ENCODE assay signal across 11 cellular contexts in genomic region chr17:20089795-20090547, GRCh38.
A peak's percentile ranks its signal among the peaks of the same experiment; 100 is the strongest.
DNase-seq lines count a peak whose midpoint lies in the region; ATAC-seq and TF ChIP-seq lines count a peak whose summit lies in the region.
"Had no signal": no experiment of that assay in that cellular context is flagged by ENCODE, and none has a peak within 500 bp of the region (broad histone marks: within the 10 kb centered on the region; RNA-seq: fewer than 3 reads in every experiment).

No MANE protein-coding gene starts in this region.

- TF ChIP-seq CTCF in lower leg skin (IDR thresholded peaks at IDR 0.05) (no peak), endothelial cell (IDR thresholded peaks at IDR 0.05; ENCODE audit: unreplicated experiment) (no peak)

- peaks cover 51% of the 10 kb centered on the region for H3K4me1 Mint-ChIP-seq in dendritic cell treated with granulocyte-macrophage colony-stimulating factor and Interleukin-4, amounts not matched to agents 40 ng/mL and 50 ng/mL, for 4 days (ENCODE audit: low read depth)
- peaks cover 19% of the 10 kb centered on the region for H3K4me1 Mint-ChIP-seq in stimulated activated effector memory CD8-positive, alpha-beta T cell treated with anti-CD3 and anti-CD28 coated beads, Interleukin-12 subunit alpha, Interleukin-12 subunit beta, amount 100 ng/mL, for 72 hours
- peaks cover 13% of the 10 kb centered on the region for H3K4me1 Mint-ChIP-seq in endothelial cell (ENCODE audit: unreplicated experiment)

- peaks cover 50% of the 10 kb centered on the region for H3K36me3 Mint-ChIP-seq in dendritic cell treated with granulocyte-macrophage colony-stimulating factor and Interleukin-4, amounts not matched to agents 40 ng/mL and 50 ng/mL, for 4 days (ENCODE audit: low read depth)
- no peaks in the 10 kb centered on the region for H3K36me3 Mint-ChIP-seq in stimulated activated effector memory CD8-positive, alpha-beta T cell treated with anti-CD3 and anti-CD28 coated beads, Interleukin-12 subunit alpha, Interleukin-12 subunit beta, amount 100 ng/mL, for 72 hours
- H3K36me3 Mint-ChIP-seq in endothelial cell (ENCODE audit: low read depth, unreplicated experiment) = no peaks in the 10 kb centered on the region

- no peak for ATAC-seq in stimulated activated effector memory CD8-positive, alpha-beta T cell treated with anti-CD3 and anti-CD28 coated beads, Interleukin-12 subunit alpha, Interleukin-12 subunit beta, amount 100 ng/mL, for 72 hours

- H3K4me3 Mint-ChIP-seq in dendritic cell treated with granulocyte-macrophage colony-stimulating factor and Interleukin-4, amounts not matched to agents 40 ng/mL and 50 ng/mL, for 4 days = no peak overlapping the region
- H3K4me3 Mint-ChIP-seq in stimulated activated effector memory CD8-positive, alpha-beta T cell treated with anti-CD3 and anti-CD28 coated beads, Interleukin-12 subunit alpha, Interleukin-12 subunit beta, amount 100 ng/mL, for 72 hours = no peak overlapping the region
- H3K4me3 Mint-ChIP-seq in endothelial cell (ENCODE audit: unreplicated experiment) = no peak overlapping the region

- intact Hi-C loops in dendritic cell treated with granulocyte-macrophage colony-stimulating factor and Interleukin-4, amounts not matched to agents 40 ng/mL and 50 ng/mL, for 4 days (cut with micrococcal nuclease) = no loop called here
- intact Hi-C loops in lower leg skin (cut with DNase I; ENCODE audit: low total_unique reads) = no loop called here

- WGBS in lower leg skin, 2 donors = 79 to 83% methylated on average over 15 of the region's 15 CpGs

- H3K4me3 ChIP-seq in lower leg skin (ENCODE audit: low read depth, poor library complexity, severe bottlenecking) = no peak overlapping the region

- no peak for TF ChIP-seq POLR2A in lower leg skin (IDR thresholded peaks at IDR 0.05)
- no peak for TF ChIP-seq POLR2A in erythroblast (IDR thresholded peaks at IDR 0.05; ENCODE audit: low read length)

- DNase-seq in SKM-1 (lab: John Stamatoyannopoulos, UW; ENCODE audit: unreplicated experiment) (peak; percentile 2), SKM-1 treated with dmso at 0.1 percent for 144 hours (lab: John Stamatoyannopoulos, UW; ENCODE audit: unreplicated experiment) (no peak), Kasumi-1 (lab: John Stamatoyannopoulos, UW) (peak; percentile 29 to 50), lower leg skin (ENCODE audit: low spot score in 2 of 2) (no peak), erythroblast (lab: John Stamatoyannopoulos, UW) (no peak), endothelial cell (ENCODE audit: low spot score) (no peak)
- DNase-seq in stimulated activated effector memory CD8-positive, alpha-beta T cell treated with anti-CD3 and anti-CD28 coated beads, Interleukin-12 subunit alpha, Interleukin-12 subunit beta, amount 100 ng/mL, for 72 hours (ENCODE audit: low spot score in 2 of 2) = no peak
- DNase-seq: activated naive CD4-positive, alpha-beta T cell; head of caudate nucleus; NCI-H1930 had no signal

- peak overlapping the region; percentile 56 for H3K27ac Mint-ChIP-seq in dendritic cell treated with granulocyte-macrophage colony-stimulating factor and Interleukin-4, amounts not matched to agents 40 ng/mL and 50 ng/mL, for 4 days
- peak overlapping the region; percentile 6 for H3K27ac Mint-ChIP-seq in stimulated activated effector memory CD8-positive, alpha-beta T cell treated with anti-CD3 and anti-CD28 coated beads, Interleukin-12 subunit alpha, Interleukin-12 subunit beta, amount 100 ng/mL, for 72 hours
- no peak overlapping the region for H3K27ac Mint-ChIP-seq in endothelial cell (ENCODE audit: unreplicated experiment)

- H3K27me3 Mint-ChIP-seq in dendritic cell treated with granulocyte-macrophage colony-stimulating factor and Interleukin-4, amounts not matched to agents 40 ng/mL and 50 ng/mL, for 4 days = no peaks in the 10 kb centered on the region
- peaks cover 8% of the 10 kb centered on the region for H3K27me3 Mint-ChIP-seq in endothelial cell (ENCODE audit: unreplicated experiment)

- no peaks in the 10 kb centered on the region for H3K9me3 Mint-ChIP-seq in dendritic cell treated with granulocyte-macrophage colony-stimulating factor and Interleukin-4, amounts not matched to agents 40 ng/mL and 50 ng/mL, for 4 days
- H3K9me3 Mint-ChIP-seq in stimulated activated effector memory CD8-positive, alpha-beta T cell treated with anti-CD3 and anti-CD28 coated beads, Interleukin-12 subunit alpha, Interleukin-12 subunit beta, amount 100 ng/mL, for 72 hours = no peaks in the 10 kb centered on the region
- no peaks in the 10 kb centered on the region for H3K9me3 Mint-ChIP-seq in endothelial cell (ENCODE audit: unreplicated experiment)

Comparison
In these comparisons a context has a peak if more than half of its experiments do, and no peak if none do; other contexts are left out.
1. DNase-seq: peak in SKM-1 (single experiment) and Kasumi-1 (2 of 2); none in SKM-1 treated with dmso at 0.1 percent for 144 hours (single experiment), stimulated activated effector memory CD8-positive, alpha-beta T cell treated with anti-CD3 and anti-CD28 coated beads, Interleukin-12 subunit alpha, Interleukin-12 subunit beta, amount 100 ng/mL, for 72 hours (0 of 2), lower leg skin (0 of 2), erythroblast (0 of 2) and endothelial cell (single experiment).